ENCODE assay signal across 1 cellular context in genomic region chr2:49306925-49307324, GRCh38.
TF ChIP-seq lines count a peak whose summit lies in the region.

No MANE protein-coding gene starts in this region.

TF ChIP-seq in HepG2, 621 proteins besides CTCF, POLR2A, EP300 and RAD21 (continued from another document and continues in another):
- no peak for TF ChIP-seq THAP9 (CRISPR knock-in tag; IDR thresholded peaks at IDR 0.05; ENCODE audit: borderline replicate concordance)
- TF ChIP-seq FOXA3 (CRISPR knock-in tag; IDR thresholded peaks at IDR 0.05), result peak; percentile 81
- no peak for TF ChIP-seq SAFB2 (CRISPR knock-in tag; IDR thresholded peaks at IDR 0.05; ENCODE audit: borderline replicate concordance, low read depth)
- no peak for TF ChIP-seq ZMYM4 (CRISPR knock-in tag; IDR thresholded peaks at IDR 0.05)
- no peak for TF ChIP-seq BCL6 (CRISPR knock-in tag; IDR thresholded peaks at IDR 0.05)
- TF ChIP-seq XRCC5 (optimal IDR thresholded peaks at IDR 0.05; ENCODE audit: low read length), result no peak
- TF ChIP-seq SOX5 (CRISPR knock-in tag; IDR thresholded peaks at IDR 0.05; ENCODE audit: borderline replicate concordance), result 0 out of 2 replicates have a peak, but pooled peaks have one; percentile 29
- peak; percentile 46 for TF ChIP-seq CREM (IDR thresholded peaks at IDR 0.05)
- TF ChIP-seq CREM (CRISPR knock-in tag; IDR thresholded peaks at IDR 0.05), result no peak
- no peak for TF ChIP-seq ZNF260 (CRISPR knock-in tag; IDR thresholded peaks at IDR 0.05; ENCODE audit: borderline replicate concordance, low read depth)
- 0 out of 2 replicates have a peak, but pooled peaks have one; percentile 12 for TF ChIP-seq SAP130 (CRISPR knock-in tag; IDR thresholded peaks at IDR 0.05; ENCODE audit: low read depth)
- TF ChIP-seq FOXP1 (IDR thresholded peaks at IDR 0.05), result no peak
- TF ChIP-seq FOXP1 (CRISPR knock-in tag; IDR thresholded peaks at IDR 0.05), result peak; percentile 72
- peak; percentile 42 for TF ChIP-seq ZBTB40 (IDR thresholded peaks at IDR 0.05)
- no peak for TF ChIP-seq ZBTB40 (CRISPR knock-in tag; IDR thresholded peaks at IDR 0.05)
- no peak for TF ChIP-seq ZFP36L2 (CRISPR knock-in tag; IDR thresholded peaks at IDR 0.05)
- no peak for TF ChIP-seq ZBTB10 (CRISPR knock-in tag; IDR thresholded peaks at IDR 0.05; ENCODE audit: borderline replicate concordance)
- TF ChIP-seq ZNF274 (CRISPR knock-in tag; IDR thresholded peaks at IDR 0.05), result no peak
- no peak for TF ChIP-seq ZFP1 (CRISPR knock-in tag; IDR thresholded peaks at IDR 0.05)
- TF ChIP-seq AHDC1 (CRISPR knock-in tag; IDR thresholded peaks at IDR 0.05; ENCODE audit: borderline replicate concordance), result peak; percentile 77; the same call in 1 of the 2 replicates
- no peak for TF ChIP-seq ZBTB4 (CRISPR knock-in tag; IDR thresholded peaks at IDR 0.05; ENCODE audit: borderline replicate concordance)
- TF ChIP-seq RNF2 (conservative IDR thresholded peaks at IDR 0.05; ENCODE audit: low read depth), result no peak
- TF ChIP-seq SRSF4 (IDR thresholded peaks at IDR 0.05; ENCODE audit: low read depth, low read length, poor library complexity, severe bottlenecking), result no peak
- TF ChIP-seq ZNF674 (CRISPR knock-in tag; IDR thresholded peaks at IDR 0.05; ENCODE audit: low read depth), result no peak
- no peak for TF ChIP-seq E2F5 (CRISPR knock-in tag; conservative IDR thresholded peaks at IDR 0.05)
